9 cellular contexts compared by ENCODE assay signal in genomic region chr2:99140056-99140859, GRCh38. TPM values are rescaled to one million over a fixed set of nuclear protein-coding genes. Genes with fewer than 3 reads are reported as not detected.
DNase-seq lines count a peak whose midpoint lies in the region; ATAC-seq, FAIRE-seq and TF ChIP-seq lines count a peak whose summit lies in the region.
"Had no signal": no experiment of that assay in that cellular context is flagged by ENCODE, and none has a peak within 500 bp of the region (broad histone marks: within the 10 kb centered on the region; RNA-seq: fewer than 3 reads in every experiment).

No MANE protein-coding gene starts in this region.

- H3K4me1 ChIP-seq in A549 (peaks cover 10% of the 10 kb centered on the region; the same call in 2 of the 3 replicates), mesodermal cell (ENCODE audit: control insufficient read depth, insufficient read depth, low read length, poor library complexity, severe bottlenecking) (peaks cover 6% of the 10 kb centered on the region)

- H3K4me2 ChIP-seq in A549 = peak overlapping the region; percentile 84

- FAIRE-seq in A549 (lab: Jason Lieb, UNC) = no peak
- no peak for FAIRE-seq in bronchial epithelial cell (lab: Jason Lieb, UNC)
- FAIRE-seq: islet of Langerhans had no signal

- H3K27ac ChIP-seq in A549 (peak overlapping the region; percentile 67 to 89), mesodermal cell (ENCODE audit: low read depth, low read length, severe bottlenecking) (no peak overlapping the region)

- no peak for TF ChIP-seq RAD21 in A549 (conservative IDR thresholded peaks at IDR 0.05 in 1 of 2, IDR thresholded peaks at IDR 0.05 in 1 of 2)

- no peaks in the 10 kb centered on the region for H3K36me3 ChIP-seq in bronchial epithelial cell (ENCODE audit: control insufficient read depth, insufficient read depth, low read length)
- H3K36me3 ChIP-seq in mesodermal cell (ENCODE audit: control insufficient read depth, insufficient read depth, low read length) = no peaks in the 10 kb centered on the region

- CTCF ChIA-PET in A549 (lab: Yijun Ruan, JAX) = interaction anchor here (0.6 to 2.9 kb wide), 3 partner anchors 14 to 410 kb away, joined by 3 to 14 read pairs (median 3); partner anchors contain the start of genes LIPT1 and TSGA10

- no peak for ATAC-seq in A549
- ATAC-seq in GM21367 (IDR thresholded peaks at IDR 0.05; ENCODE audit: unreplicated experiment) = no peak
- ATAC-seq in GM18907 (IDR thresholded peaks at IDR 0.05; ENCODE audit: unreplicated experiment) = no peak

- TF ChIP-seq CTCF in A549 (IDR thresholded peaks at IDR 0.05) = no peak
- no peak for TF ChIP-seq CTCF in bronchial epithelial cell (IDR thresholded peaks at IDR 0.05; ENCODE audit: insufficient read depth, low read length, severe bottlenecking)

- no peak for DNase-seq in A549 (ENCODE audit: low read depth in 1 of 2, low spot score in 1 of 2)
- peak; percentile 16 for DNase-seq in HT-29 (ENCODE audit: low spot score)
- DNase-seq in bronchial epithelial cell (ENCODE audit: low read depth) = peak; percentile 27
- DNase-seq in GM19238 (ENCODE audit: insufficient read length, low spot score) = no peak
- no peak for DNase-seq in NCI-H187 (lab: John Stamatoyannopoulos, UW)

- no peak for TF ChIP-seq POLR2A in A549 (IDR thresholded peaks at IDR 0.05; ENCODE audit: low read length)

- TF ChIP-seq EP300 in A549 (IDR thresholded peaks at IDR 0.05) = no peak

- no peaks in the 10 kb centered on the region for H3K27me3 ChIP-seq in bronchial epithelial cell (ENCODE audit: control insufficient read depth, insufficient read depth, low read length)

- H3K9me3 ChIP-seq in A549 (peaks cover 4% of the 10 kb centered on the region; the same call in 1 of the 3 replicates), mesodermal cell (ENCODE audit: control insufficient read depth, low read length) (no peaks in the 10 kb centered on the region)

- POLR2A ChIA-PET in A549 (lab: Yijun Ruan, JAX) = interaction anchor here (1.0 to 3.3 kb wide), 6 partner anchors 10 to 197 kb away, joined by 3 to 54 read pairs (median 4); partner anchors contain the start of genes EIF5B, LIPT1, TSGA10 and TXNDC9

- 41% methylated on average over 14 of the region's 17 CpGs for WGBS in A549 (ENCODE audit: missing lambda C conversion rate)
- 7 to 14% methylated on average over 7 to 10 of the region's 17 CpGs for WGBS in mesodermal cell (ENCODE audit: insufficient coverage in 2 of 2), 2 experiments

- H3K4me3 ChIP-seq in A549 = peak overlapping the region; percentile 63
- peak overlapping the region; percentile 81 for H3K4me3 ChIP-seq in bronchial epithelial cell (ENCODE audit: low read depth, low read length)
- H3K4me3 ChIP-seq in mesodermal cell (ENCODE audit: extremely low read depth, insufficient read depth, low read length, poor library complexity, severe bottlenecking) = peak overlapping the region; percentile 71

TF ChIP-seq in A549, 52 proteins besides CTCF, POLR2A, EP300 and RAD21:
- TF ChIP-seq E2F6 (IDR thresholded peaks at IDR 0.05; ENCODE audit: borderline replicate concordance, low read depth) = 0 out of 2 replicates have a peak, but pooled peaks have one; percentile 31
- TF ChIP-seq NFE2L2 (conservative IDR thresholded peaks at IDR 0.05; ENCODE audit: low read length) = no peak

RNA-seq across cellular contexts. Expression of gene C2orf15, which starts 1.2 kb away (rescaled TPM):
- 1.2 and 1.6 TPM in 2 replicates for polyA plus RNA-seq in A549 (2011; rRNA removed)
- 0.30 and 0.34 TPM in 2 replicates for polyA plus RNA-seq in A549 (2012; cell fraction: cytosol; rRNA removed)
- 0.08 and 0.40 TPM in 2 replicates for polyA plus RNA-seq in A549 (2012; cell fraction: nucleus; rRNA removed)
- polyA plus RNA-seq in A549 (2017; fragmentation: RNase III; extraction: RNeasy Plus Mini Kit Qiagen cat#74134 plus additional on column Dnase treatment) = 0.80 to 1.4 TPM (median 1.3 TPM) in 3 replicates
- polyA minus RNA-seq in A549 (2011; rRNA and poly(A)+ RNA removed) = 0.44 and 0.58 TPM in 2 replicates
- 4.6 and 4.9 TPM in 2 replicates for total RNA-seq in HT-29 (2014; rRNA removed; shearing (Covaris generic))
- 0.90 and 1.1 TPM in 2 replicates for total RNA-seq in bronchial epithelial cell
- not detected for polyA plus RNA-seq in mesodermal cell (2013, experiment 1 of 2)
- 0.30 TPM for polyA plus RNA-seq in mesodermal cell (2013, experiment 2 of 2)

RNA-seq across cellular contexts. Expression of gene TSGA10, which starts 14.5 kb away (rescaled TPM):
- 3.7 and 4.3 TPM in 2 replicates for polyA plus RNA-seq in A549 (2011; rRNA removed)
- polyA plus RNA-seq in A549 (2012; cell fraction: cytosol; rRNA removed) = 0.95 and 1.4 TPM in 2 replicates
- 0.22 and 0.35 TPM in 2 replicates for polyA plus RNA-seq in A549 (2012; cell fraction: nucleus; rRNA removed)
- polyA plus RNA-seq in A549 (2017; fragmentation: RNase III; extraction: RNeasy Plus Mini Kit Qiagen cat#74134 plus additional on column Dnase treatment) = 4.2 to 4.8 TPM (median 4.5 TPM) in 3 replicates
- polyA minus RNA-seq in A549 (2011; rRNA and poly(A)+ RNA removed) = 0.91 and 3.6 TPM in 2 replicates
- 5.5 and 8.4 TPM in 2 replicates for total RNA-seq in HT-29 (2014; rRNA removed; shearing (Covaris generic))
- 3.4 and 8.4 TPM in 2 replicates for total RNA-seq in bronchial epithelial cell
- polyA plus RNA-seq in mesodermal cell (2013, experiment 1 of 2) = 1.7 TPM
- polyA plus RNA-seq in mesodermal cell (2013, experiment 2 of 2) = 1.9 TPM

RNA-seq across cellular contexts. Expression of gene LIPT1, which starts 14.5 kb away (rescaled TPM):
- polyA plus RNA-seq in A549 (2011; rRNA removed) (10.0 and 10.9 TPM in 2 replicates), A549 (2017; fragmentation: RNase III; extraction: RNeasy Plus Mini Kit Qiagen cat#74134 plus additional on column Dnase treatment) (4.1 to 4.8 TPM (median 4.2 TPM) in 3 replicates)
- 3.3 and 3.5 TPM in 2 replicates for polyA plus RNA-seq in A549 (2012; cell fraction: cytosol; rRNA removed)
- 4.9 and 5.5 TPM in 2 replicates for polyA plus RNA-seq in A549 (2012; cell fraction: nucleus; rRNA removed)
- polyA minus RNA-seq in A549 (2011; rRNA and poly(A)+ RNA removed) = 4.4 and 6.7 TPM in 2 replicates
- 2.8 and 6.4 TPM in 2 replicates for total RNA-seq in HT-29 (2014; rRNA removed; shearing (Covaris generic))
- 4.2 and 4.5 TPM in 2 replicates for total RNA-seq in bronchial epithelial cell
- 7.1 TPM for polyA plus RNA-seq in mesodermal cell (2013, experiment 1 of 2)
- 6.6 TPM for polyA plus RNA-seq in mesodermal cell (2013, experiment 2 of 2)

RNA-seq across cellular contexts. Expression of gene MITD1, which starts 40.6 kb away (rescaled TPM):
- polyA plus RNA-seq in A549 (2011; rRNA removed) = 17.8 and 33.7 TPM in 2 replicates
- 9.1 and 13.2 TPM in 2 replicates for polyA plus RNA-seq in A549 (2012; cell fraction: cytosol; rRNA removed)
- 5.7 and 7.6 TPM in 2 replicates for polyA plus RNA-seq in A549 (2012; cell fraction: nucleus; rRNA removed)
- polyA plus RNA-seq in A549 (2017; fragmentation: RNase III; extraction: RNeasy Plus Mini Kit Qiagen cat#74134 plus additional on column Dnase treatment) = 36.3 to 38.4 TPM (median 37.1 TPM) in 3 replicates
- polyA minus RNA-seq in A549 (2011; rRNA and poly(A)+ RNA removed) = 7.5 and 8.7 TPM in 2 replicates
- total RNA-seq in HT-29 (2014; rRNA removed; shearing (Covaris generic)) = 14.5 and 15.5 TPM in 2 replicates
- 17.9 and 32.0 TPM in 2 replicates for total RNA-seq in bronchial epithelial cell
- 31.8 TPM for polyA plus RNA-seq in mesodermal cell (2013, experiment 1 of 2)
- polyA plus RNA-seq in mesodermal cell (2013, experiment 2 of 2) = 41.1 TPM

RNA-seq across cellular contexts. Expression of gene MRPL30, which starts 40.7 kb away (rescaled TPM):
- polyA plus RNA-seq in A549 (2011; rRNA removed) (36.1 and 43.5 TPM in 2 replicates), A549 (2017; fragmentation: RNase III; extraction: RNeasy Plus Mini Kit Qiagen cat#74134 plus additional on column Dnase treatment) (37.9 to 49.3 TPM (median 40.0 TPM) in 3 replicates)
- 18.6 and 21.1 TPM in 2 replicates for polyA plus RNA-seq in A549 (2012; cell fraction: cytosol; rRNA removed)
- polyA plus RNA-seq in A549 (2012; cell fraction: nucleus; rRNA removed) = 4.8 and 8.3 TPM in 2 replicates
- 11.2 and 13.3 TPM in 2 replicates for polyA minus RNA-seq in A549 (2011; rRNA and poly(A)+ RNA removed)
- total RNA-seq in HT-29 (2014; rRNA removed; shearing (Covaris generic)) = 23.5 and 26.2 TPM in 2 replicates
- 21.5 and 22.6 TPM in 2 replicates for total RNA-seq in bronchial epithelial cell
- polyA plus RNA-seq in mesodermal cell (2013, experiment 1 of 2) = 40.2 TPM
- polyA plus RNA-seq in mesodermal cell (2013, experiment 2 of 2) = 46.4 TPM

Comparison
In these comparisons a context has a peak if more than half of its experiments do, and no peak if none do; other contexts are left out.
1. DNase-seq: peak in HT-29 (single experiment) and bronchial epithelial cell (single experiment); none in A549 (0 of 2), GM19238 (single experiment) and NCI-H187 (0 of 2).
2. Peak in every context shown above with its lines, with median percentiles within 50 percentile points of each other: H3K4me3 ChIP-seq.